Comparison of ENCODE assay signal across 19 cellular contexts in genomic region chr14:56137842-56138241, GRCh38. TPM values are rescaled to one million over a fixed set of nuclear protein-coding genes. Genes with fewer than 3 reads are reported as not detected.
DNase-seq lines count a peak whose midpoint lies in the region; ATAC-seq and TF ChIP-seq lines count a peak whose summit lies in the region.
"Had no signal": no experiment of that assay in that cellular context is flagged by ENCODE, and none has a peak within 500 bp of the region (broad histone marks: within the 10 kb centered on the region; RNA-seq: fewer than 3 reads in every experiment).

No MANE protein-coding gene starts in this region.

- peaks cover 39% of the 10 kb centered on the region for H4K20me1 ChIP-seq in IMR-90 (ENCODE audit: insufficient read depth, low read length)
- H4K20me1 ChIP-seq in osteoblast (ENCODE audit: insufficient read depth, low read length), result no peaks in the 10 kb centered on the region

- peaks cover 4% of the 10 kb centered on the region for H3K79me2 ChIP-seq in osteoblast (ENCODE audit: insufficient read depth, low read length)

- H3K14ac ChIP-seq in IMR-90 (replicated peaks; ENCODE audit: low read depth, low read length), result no peak overlapping the region

- H3K27me3 ChIP-seq in IMR-90 (ENCODE audit: control insufficient read depth, insufficient read depth, low read length) (no peaks in the 10 kb centered on the region), body of pancreas (no peaks in the 10 kb centered on the region), osteoblast (ENCODE audit: insufficient read depth, low read length) (no peaks in the 10 kb centered on the region)
- H3K27me3 ChIP-seq: esophagus squamous epithelium, ovary, sigmoid colon, tibial artery had no signal

- TF ChIP-seq CTCF in IMR-90 (conservative IDR thresholded peaks at IDR 0.05; ENCODE audit: low read depth, low read length) (no peak), body of pancreas (IDR thresholded peaks at IDR 0.05) (no peak), osteoblast (IDR thresholded peaks at IDR 0.05; ENCODE audit: extremely low read depth, low read depth, low read length) (no peak)

- H3K9me3 ChIP-seq in IMR-90 (ENCODE audit: control insufficient read depth, insufficient read depth, low read length) (no peaks in the 10 kb centered on the region), body of pancreas (no peaks in the 10 kb centered on the region), osteoblast (ENCODE audit: low read depth, low read length) (no peaks in the 10 kb centered on the region)
- H3K9me3 ChIP-seq: esophagus squamous epithelium, ovary, sigmoid colon, tibial artery had no signal

- H2BK120ac ChIP-seq in IMR-90 (ENCODE audit: low read depth, low read length), result no peak overlapping the region

- H3K18ac ChIP-seq in IMR-90 (ENCODE audit: low read depth, low read length), result no peak overlapping the region

- H3K4ac ChIP-seq in IMR-90 (ENCODE audit: low read depth, low read length), result no peak overlapping the region

- H3K23ac ChIP-seq in IMR-90 (ENCODE audit: low read depth, low read length), result no peak overlapping the region

- TF ChIP-seq POLR2A in IMR-90 (IDR thresholded peaks at IDR 0.05; ENCODE audit: low read depth, low read length) (no peak), body of pancreas (IDR thresholded peaks at IDR 0.05) (no peak)

- H3K4me1 ChIP-seq in IMR-90 (ENCODE audit: control insufficient read depth, insufficient read depth, low read length) (peaks cover 10% of the 10 kb centered on the region), body of pancreas (peaks cover 84% of the 10 kb centered on the region), osteoblast (ENCODE audit: insufficient read depth, low read length) (no peaks in the 10 kb centered on the region)

- no TSS peak for BruUV-seq in IMR-90 (replicated peaks; lab: Mats Ljungman, UMichigan)

- no peak overlapping the region for H2BK5ac ChIP-seq in IMR-90 (ENCODE audit: low read depth, low read length, poor library complexity, severe bottlenecking)

- no peak overlapping the region for H4K91ac ChIP-seq in IMR-90 (ENCODE audit: insufficient read depth, low read depth, low read length)

- H3K56ac ChIP-seq in IMR-90 (ENCODE audit: extremely low read depth, insufficient read depth, low read length), result no peak overlapping the region

- WGBS in IMR-90 (ENCODE audit: extremely low coverage in 2 of 2, insufficient read length in 1 of 2), 2 experiments, result 100% methylated on average over 1 of the region's 10 CpGs; no CpG with 5 or more reads in 1 of the 2 experiments
- 53 to 68% methylated on average over 10 of the region's 10 CpGs for WGBS in body of pancreas, 2 donors

- H2BK15ac ChIP-seq in IMR-90 (ENCODE audit: low read depth, low read length), result no peak overlapping the region

- H3K4me3 ChIP-seq in IMR-90 (ENCODE audit: insufficient read depth, low read depth, low read length) (no peak overlapping the region), body of pancreas (no peak overlapping the region), osteoblast (ENCODE audit: insufficient read depth, low read length) (no peak overlapping the region)
- H3K4me3 ChIP-seq: esophagus squamous epithelium, GM12878, ovary, sigmoid colon, tibial artery had no signal

- H3K27ac ChIP-seq in IMR-90 (ENCODE audit: insufficient read depth, low read length) (no peak overlapping the region), body of pancreas (peak overlapping the region; percentile 28 to 97 (median 50)), osteoblast (ENCODE audit: low read depth, low read length) (no peak overlapping the region)
- H3K27ac ChIP-seq: esophagus squamous epithelium, ovary, sigmoid colon, tibial artery had no signal

- H2AK9ac ChIP-seq in IMR-90 (replicated peaks; ENCODE audit: low read depth, low read length, poor library complexity), result no peak overlapping the region

- DNase-seq in IMR-90 (no peak), body of pancreas (peak in 3 of 4 donors; percentile 54 to 64 (median 58)), kidney tubule cell (ENCODE audit: low spot score) (peak; percentile 63), osteoblast (ENCODE audit: insufficient read length, low spot score, missing footprints) (no peak), T-helper 9 cell (no peak)
- DNase-seq: activated CD4-positive, alpha-beta T cell treated with anti-CD3 and anti-CD28 coated beads, Interleukin-2, amount 10 ng/mL, durations not matched to agents 24 days and 14 days; activated gamma-delta T cell; esophagus squamous epithelium; NCI-H187 treated with DMSO at 0.1 percent for 48 hours; NCI-H510A; ovary; Right ventricle myocardium superior; sigmoid colon; stimulated activated naive CD4-positive, alpha-beta T cell; tibial artery had no signal

- in situ Hi-C loops in IMR-90 (cut with MboI; ENCODE audit: low sequenced_read_pairs), result no loop called here

- H4K8ac ChIP-seq in IMR-90 (ENCODE audit: low read depth in 2 of 2, low read length in 2 of 2), result no peak overlapping the region

- H3K4me2 ChIP-seq in IMR-90 (ENCODE audit: low read depth, low read length) (no peak overlapping the region), osteoblast (ENCODE audit: insufficient read depth, low read length) (no peak overlapping the region)

- ATAC-seq in IMR-90 (ENCODE audit: low read depth) (no peak), body of pancreas (peak; percentile 22), GM21723 (IDR thresholded peaks at IDR 0.05; ENCODE audit: unreplicated experiment) (no peak), GM21529 (IDR thresholded peaks at IDR 0.05; ENCODE audit: unreplicated experiment) (no peak)
- ATAC-seq: GM12878, HCT116 had no signal

- H3K9me1 ChIP-seq in IMR-90 (ENCODE audit: insufficient read depth, low read length), result peaks cover 13% of the 10 kb centered on the region

- CTCF ChIA-PET in IMR-90 (lab: Yijun Ruan, JAX), result no interaction called here

- peak overlapping the region; percentile 50; the same call in 1 of the 2 replicates for H2AK5ac ChIP-seq in IMR-90 (ENCODE audit: low read depth, low read length)

- TF ChIP-seq RAD21 in IMR-90 (IDR thresholded peaks at IDR 0.05; ENCODE audit: low read length), result no peak

- no peak overlapping the region for H2AFZ ChIP-seq in IMR-90 (replicated peaks; ENCODE audit: low read length, poor library complexity)
- no peak overlapping the region for H2AFZ ChIP-seq in osteoblast (ENCODE audit: low read length)

- H3K36me3 ChIP-seq in IMR-90 (ENCODE audit: control insufficient read depth, insufficient read depth, low read length) (no peaks in the 10 kb centered on the region), body of pancreas (replicated peaks in 1 of 2; ENCODE audit: insufficient read depth in 1 of 2, low read depth in 2 of 2) (no peaks in the 10 kb centered on the region), osteoblast (ENCODE audit: insufficient read depth, low read length) (no peaks in the 10 kb centered on the region)
- H3K36me3 ChIP-seq: esophagus squamous epithelium, ovary, sigmoid colon, tibial artery had no signal

- intact Hi-C loops in IMR-90 (cut with micrococcal nuclease) (no loop called here), body of pancreas (cut with DNase I) (no loop called here)

- dilution Hi-C loops in IMR-90 (cut with HindIII; ENCODE audit: low sequenced_read_pairs, unreplicated experiment), result no loop called here

- peaks cover 19 to 48% of the 10 kb centered on the region in 2 experiments for H3K79me1 ChIP-seq in IMR-90 (ENCODE audit: low read depth in 1 of 2, low read length in 2 of 2)

- POLR2A ChIA-PET in IMR-90 (lab: Charles Lee; ENCODE audit: unreplicated experiment), result no interaction called here

- no peak overlapping the region for H3K9ac ChIP-seq in IMR-90 (ENCODE audit: low read depth, low read length)

- no peak overlapping the region for H2BK20ac ChIP-seq in IMR-90 (ENCODE audit: low read depth, low read length)

- no peak overlapping the region for H4K5ac ChIP-seq in IMR-90 (ENCODE audit: low read depth, low read length)

TF ChIP-seq in IMR-90, 13 proteins besides CTCF, POLR2A, EP300 and RAD21:
- TF ChIP-seq MAFK (IDR thresholded peaks at IDR 0.05; ENCODE audit: low read depth, low read length) (no peak), FOS (IDR thresholded peaks at IDR 0.05; ENCODE audit: low read depth, low read length) (no peak), RCOR1 (IDR thresholded peaks at IDR 0.05; ENCODE audit: insufficient replicate concordance, low read length) (no peak), SMC3 (IDR thresholded peaks at IDR 0.05; ENCODE audit: low read depth, low read length) (no peak)

RNA-seq across cellular contexts. Expression of gene PELI2, which starts 19.6 kb away (rescaled TPM):
- total RNA-seq in IMR-90 (2012; rRNA removed) (31.7 and 36.7 TPM in 2 replicates), body of pancreas (10 to 100 TPM; 31.6 to 41.8 TPM), osteoblast (14.1 and 20.3 TPM in 2 replicates)
- 6.0 and 7.4 TPM in 2 replicates for polyA plus RNA-seq in IMR-90 (2012; rRNA removed)
- polyA plus RNA-seq in IMR-90 (2012; cell fraction: cytosol; rRNA removed), result 1.6 and 2.4 TPM in 2 replicates
- polyA plus RNA-seq in IMR-90 (2012; cell fraction: nucleus; rRNA removed; ENCODE audit: low replicate concordance), result 5.8 and 13.1 TPM in 2 replicates

Comparison
In these comparisons a context has a peak if more than half of its experiments do, and no peak if none do; other contexts are left out.
1. DNase-seq: peak in body of pancreas (3 of 4) and kidney tubule cell (single experiment); none in IMR-90 (single experiment), osteoblast (single experiment) and T-helper 9 cell (single experiment).
2. H3K27ac ChIP-seq: peak in body of pancreas (4 of 4); none in IMR-90 (single experiment) and osteoblast (single experiment).